In the genomic region with DNA sequence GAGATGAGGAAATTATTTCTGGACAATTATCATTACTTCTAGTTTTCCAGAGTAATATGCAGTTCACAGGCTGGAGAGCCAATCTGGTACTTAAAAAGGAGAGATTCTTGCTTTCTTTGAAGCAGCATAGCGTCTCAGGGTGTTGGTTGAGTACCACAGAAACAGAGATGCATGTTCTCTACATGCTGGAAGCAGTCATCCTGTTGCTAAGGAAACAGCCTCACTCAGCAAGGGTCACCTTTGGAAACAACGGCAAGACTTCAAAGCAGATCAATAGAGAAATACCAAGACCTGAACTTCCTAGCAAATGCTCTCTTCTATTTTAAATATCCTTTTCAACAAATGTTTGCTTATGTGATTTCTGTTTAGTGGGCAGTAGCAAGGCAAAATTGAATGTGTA, we compare ENCODE assay signal across 17 cellular contexts.
DNase-seq lines count a peak whose midpoint lies in the region; TF ChIP-seq lines count a peak whose summit lies in the region.
"Had no signal": no experiment of that assay in that cellular context is flagged by ENCODE, and none has a peak within 500 bp of the region (broad histone marks: within the 10 kb centered on the region; RNA-seq: fewer than 3 reads in every experiment).

No MANE protein-coding gene starts in this region.

- intact Hi-C loops in MCF 10A (cut with micrococcal nuclease) = no loop called here
- intact Hi-C loops in posterior vena cava (cut with DNase I) = no loop called here

- TF ChIP-seq CTCF in endodermal cell (conservative IDR thresholded peaks at IDR 0.05) (no peak), MCF 10A (IDR thresholded peaks at IDR 0.05; ENCODE audit: unreplicated experiment) (no peak)

- DNase-seq in NCI-H146 (lab: John Stamatoyannopoulos, UW) (peak; percentile 37), NCI-H146 treated with DMSO at 0.1 percent for 48 hours (lab: John Stamatoyannopoulos, UW; ENCODE audit: unreplicated experiment) (no peak), NCI-H748 treated with DMSO at 0.1 percent for 48 hours (lab: John Stamatoyannopoulos, UW) (peak; percentile 97), endodermal cell (no peak), RPMI8226 (no peak), MCF 10A (ENCODE audit: unreplicated experiment) (no peak), posterior vena cava (ENCODE audit: low spot score) (no peak)
- DNase-seq: BE2C; CD4-positive, CD25-positive, alpha-beta regulatory T cell; KG1; NCI-H1694; NCI-H2081 treated with DMSO at 0.1 percent for 48 hours; NCI-H226; NCI-H526; NK-92 treated with Interleukin-12 subunit alpha and Interleukin-12 subunit beta, amount 100 ng/mL, for 24 hours; SHP77 had no signal

- H3K9me3 ChIP-seq in endodermal cell (ENCODE audit: control insufficient read depth, low read length) = no peaks in the 10 kb centered on the region
- H3K9me3 ChIP-seq: BE2C had no signal

- H3K27me3 Mint-ChIP-seq in endodermal cell (ENCODE audit: insufficient read depth) (peaks cover 4% of the 10 kb centered on the region), MCF 10A (ENCODE audit: insufficient read depth, unreplicated experiment) (no peaks in the 10 kb centered on the region)
- H3K27me3 Mint-ChIP-seq: CD4-positive, CD25-positive, alpha-beta regulatory T cell had no signal

- H3K27ac ChIP-seq in endodermal cell (ENCODE audit: low read depth, low read length) = peak overlapping the region; percentile 45
- H3K27ac ChIP-seq: SK-N-MC had no signal

- H3K4me3 Mint-ChIP-seq in endodermal cell = no peak overlapping the region
- H3K4me3 Mint-ChIP-seq in MCF 10A (ENCODE audit: unreplicated experiment) = no peak overlapping the region
- H3K4me3 Mint-ChIP-seq: CD4-positive, CD25-positive, alpha-beta regulatory T cell had no signal

- no peaks in the 10 kb centered on the region for H3K27me3 ChIP-seq in endodermal cell (ENCODE audit: control insufficient read depth, insufficient read depth, low read length, poor library complexity, severe bottlenecking)
- H3K27me3 ChIP-seq: BE2C had no signal

- H3K36me3 Mint-ChIP-seq in endodermal cell (ENCODE audit: low read depth) (no peaks in the 10 kb centered on the region), MCF 10A (ENCODE audit: insufficient read depth, unreplicated experiment) (peaks cover 6% of the 10 kb centered on the region)
- H3K36me3 Mint-ChIP-seq: CD4-positive, CD25-positive, alpha-beta regulatory T cell had no signal

- no peak overlapping the region for H3K9ac ChIP-seq in endodermal cell (ENCODE audit: extremely low read depth, low read length, poor library complexity, severe bottlenecking)

- peaks cover 15% of the 10 kb centered on the region for H3K4me1 Mint-ChIP-seq in endodermal cell
- H3K4me1 Mint-ChIP-seq in MCF 10A (ENCODE audit: insufficient read depth, unreplicated experiment) = peaks cover 7% of the 10 kb centered on the region
- H3K4me1 Mint-ChIP-seq: CD4-positive, CD25-positive, alpha-beta regulatory T cell had no signal

- H3K9me3 Mint-ChIP-seq in endodermal cell (no peaks in the 10 kb centered on the region), MCF 10A (ENCODE audit: unreplicated experiment) (no peaks in the 10 kb centered on the region)

- 45 to 84% methylated on average over 2 of the region's 2 CpGs for whole genome bisulfite sequencing in endodermal cell (ENCODE audit: insufficient coverage in 1 of 2, insufficient read length in 1 of 2), 2 experiments

- no TSS peak for BruUV-seq in MCF 10A (replicated peaks; lab: Mats Ljungman, UMichigan)

- H3K4me3 ChIP-seq in endodermal cell (ENCODE audit: low read length) = no peak overlapping the region
- H3K4me3 ChIP-seq: SK-N-MC had no signal

- no peaks in the 10 kb centered on the region for H3K36me3 ChIP-seq in endodermal cell (ENCODE audit: control insufficient read depth, insufficient read depth, low read length)
- H3K36me3 ChIP-seq: BE2C had no signal

- peaks cover 3% of the 10 kb centered on the region for H3K4me1 ChIP-seq in endodermal cell (ENCODE audit: control insufficient read depth, insufficient read depth, low read length)

- H3K27ac Mint-ChIP-seq in endodermal cell (no peak overlapping the region), MCF 10A (ENCODE audit: low read depth, unreplicated experiment) (no peak overlapping the region)
- H3K27ac Mint-ChIP-seq: CD4-positive, CD25-positive, alpha-beta regulatory T cell had no signal

- POLR2A ChIA-PET in MCF 10A (lab: Yijun Ruan, JAX) = no interaction called here

- CTCF ChIA-PET in MCF 10A (lab: Yijun Ruan, JAX) = no interaction called here

Comparison
In these comparisons a context has a peak if more than half of its experiments do, and no peak if none do; other contexts are left out.
1. DNase-seq: peak in NCI-H146 (single experiment) and NCI-H748 treated with DMSO at 0.1 percent for 48 hours (single experiment); none in NCI-H146 treated with DMSO at 0.1 percent for 48 hours (single experiment), endodermal cell (single experiment), RPMI8226 (single experiment), MCF 10A (single experiment) and posterior vena cava (single experiment).